Comparison of ENCODE assay signal across 8 cellular contexts in genomic region chr10:110871236-110872084, GRCh38. TPM values are rescaled to one million over a fixed set of nuclear protein-coding genes. Genes with fewer than 3 reads are reported as not detected.
DNase-seq lines count a peak whose midpoint lies in the region; ATAC-seq and TF ChIP-seq lines count a peak whose summit lies in the region.

PDCD4 (plus strand) TSS chr10:110871928; CDS start chr10:110876028, 4,100 bp downstream.

- H3K4me2 ChIP-seq in smooth muscle cell: peak within 1 kb of the TSS; percentile 96

- no peaks in the 10 kb centered on the region for H3K36me3 Mint-ChIP-seq in WTC11

- H3K9ac ChIP-seq in smooth muscle cell (ENCODE audit: low read depth): peak within 1 kb of the TSS; percentile 95

- peak within 1 kb of the TSS; percentile 76 for H3K27ac ChIP-seq in ACC112 (ENCODE audit: low read depth, low read length)
- H3K27ac ChIP-seq in smooth muscle cell (ENCODE audit: low read depth): peak within 1 kb of the TSS; percentile 91

- peaks cover 6% of the 10 kb centered on the region for H3F3A ChIP-seq in smooth muscle cell (ENCODE audit: low read depth)

- ATAC-seq in GM18870 (IDR thresholded peaks at IDR 0.05; ENCODE audit: unreplicated experiment): peak; percentile 73
- peak; percentile 70 for ATAC-seq in HG03139 (IDR thresholded peaks at IDR 0.05; ENCODE audit: unreplicated experiment)
- ATAC-seq in WTC11: peak; percentile 86

- H3K4me3 Mint-ChIP-seq in WTC11: peak within 1 kb of the TSS; percentile 82

- no peaks in the 10 kb centered on the region; the same call in 1 of the 2 replicates for H3K36me3 ChIP-seq in ACC112 (ENCODE audit: insufficient read depth, low read length)
- no peaks in the 10 kb centered on the region for H3K36me3 ChIP-seq in smooth muscle cell (ENCODE audit: low read depth)

- POLR2A ChIA-PET in WTC11 (lab: Charles Lee): interaction anchor here (0.6 to 1.3 kb wide), 15 partner anchors 9 to 566 kb away, joined by 3 to 8 read pairs (median 4); partner anchors contain the start of genes BBIP1 and SHOC2

- H3K4me3 ChIP-seq in ACC112 (ENCODE audit: low read depth, low read length): peak within 1 kb of the TSS; percentile 87
- H3K4me3 ChIP-seq in cardiac fibroblast (replicated peaks in 1 of 2; ENCODE audit: low read depth in 2 of 2, low read length in 2 of 2): peak within 1 kb of the TSS; percentile 82 to 94
- H3K4me3 ChIP-seq in smooth muscle cell: peak within 1 kb of the TSS; percentile 79

- DNase-seq in NCI-H2227 (lab: John Stamatoyannopoulos, UW; ENCODE audit: unreplicated experiment) (peak; percentile 97), WTC11 (ENCODE audit: low spot score) (peak; percentile 100), cardiac fibroblast (ENCODE audit: low read depth in 2 of 2) (peak; percentile 98 to 99), iPS-NIHi11 (ENCODE audit: low spot score) (peak; percentile 96), smooth muscle cell (lab: John Stamatoyannopoulos, UW; ENCODE audit: unreplicated experiment) (peak; percentile 97)

- TF ChIP-seq CTCF in WTC11 (IDR thresholded peaks at IDR 0.05) (no peak), cardiac fibroblast (IDR thresholded peaks at IDR 0.05; ENCODE audit: low read depth, low read length) (no peak), smooth muscle cell (IDR thresholded peaks at IDR 0.05; ENCODE audit: borderline replicate concordance, insufficient read depth, poor library complexity, severe bottlenecking) (no peak)

- H3K79me2 ChIP-seq in ACC112 (ENCODE audit: control insufficient read depth, insufficient read depth, low read length, unreplicated experiment) (peaks cover 32% of the 10 kb centered on the region), smooth muscle cell (ENCODE audit: low read depth) (peaks cover 39% of the 10 kb centered on the region)

- H3K4me1 ChIP-seq in ACC112 (ENCODE audit: control insufficient read depth, insufficient read depth, low read length, unreplicated experiment) (peaks cover 11% of the 10 kb centered on the region), smooth muscle cell (ENCODE audit: low read depth) (peaks cover 27% of the 10 kb centered on the region)

- WGBS in smooth muscle cell (ENCODE audit: low lambda C conversion rate): 5% methylated on average over 45 of the region's 50 CpGs

- H3K27ac Mint-ChIP-seq in WTC11: peak within 1 kb of the TSS; percentile 97

- no peaks in the 10 kb centered on the region for H3K27me3 ChIP-seq in ACC112 (ENCODE audit: insufficient read depth, low read length)
- H3K27me3 ChIP-seq in smooth muscle cell (ENCODE audit: low read depth): no peaks in the 10 kb centered on the region

- no peaks in the 10 kb centered on the region for H3K9me3 ChIP-seq in smooth muscle cell (replicated peaks; ENCODE audit: low read depth)

- peaks cover 33% of the 10 kb centered on the region for H4K20me1 ChIP-seq in smooth muscle cell (ENCODE audit: low read depth)

- no peaks in the 10 kb centered on the region for H3K27me3 Mint-ChIP-seq in WTC11 (ENCODE audit: low read depth)

- CTCF ChIA-PET in WTC11 (lab: Charles Lee): interaction anchor here (0.7 to 1.3 kb wide), 6 partner anchors 13 to 125 kb away, joined by 3 to 8 read pairs (median 3); partner anchors contain the start of genes BBIP1 and SHOC2

- peak within 1 kb of the TSS; percentile 74 for H2AFZ ChIP-seq in ACC112 (ENCODE audit: low read length, unreplicated experiment)
- H2AFZ ChIP-seq in smooth muscle cell (ENCODE audit: low read depth): peak within 1 kb of the TSS; percentile 97

- peaks cover 30% of the 10 kb centered on the region for H3K4me1 Mint-ChIP-seq in WTC11

- no peaks in the 10 kb centered on the region for H3K9me3 Mint-ChIP-seq in WTC11

TF ChIP-seq in WTC11, 78 proteins besides CTCF, POLR2A, EP300 and RAD21 (continues in another document):
- TF ChIP-seq E2F1 (CRISPR knock-in tag; IDR thresholded peaks at IDR 0.05): no peak
- TF ChIP-seq FOXK1 (CRISPR knock-in tag; IDR thresholded peaks at IDR 0.05): no peak; the same call in 1 of the 2 replicates
- no peak for TF ChIP-seq ATF2 (CRISPR knock-in tag; IDR thresholded peaks at IDR 0.05; ENCODE audit: borderline replicate concordance, low read depth)
- peak; percentile 43; the same call in 1 of the 2 replicates for TF ChIP-seq FOXP4 (CRISPR knock-in tag; IDR thresholded peaks at IDR 0.05)
- TF ChIP-seq USF1 (CRISPR knock-in tag; IDR thresholded peaks at IDR 0.05): peak; percentile 31; the same call in 1 of the 2 replicates
- TF ChIP-seq PRDM15 (CRISPR knock-in tag; IDR thresholded peaks at IDR 0.05): peak; percentile 70
- peak; percentile 83; the same call in 1 of the 2 replicates for TF ChIP-seq MAX (CRISPR knock-in tag; IDR thresholded peaks at IDR 0.05)
- TF ChIP-seq NFE2L1 (CRISPR knock-in tag; IDR thresholded peaks at IDR 0.05): peak; percentile 73; the same call in 1 of the 2 replicates
- TF ChIP-seq OVOL2 (CRISPR knock-in tag; IDR thresholded peaks at IDR 0.05; ENCODE audit: borderline replicate concordance): no peak
- 0 out of 2 replicates have a peak, but pooled peaks have one; percentile 35 for TF ChIP-seq TEAD1 (CRISPR knock-in tag; IDR thresholded peaks at IDR 0.05)

RNA-seq across cellular contexts. Expression of gene PDCD4, which starts in this region (rescaled TPM):
- total RNA-seq in WTC11 (2021) (27.0 to 32.9 TPM (median 32.7 TPM) in 3 replicates), smooth muscle cell (67.0 and 73.5 TPM in 2 replicates)
- 124 and 141 TPM in 2 replicates for polyA plus RNA-seq in smooth muscle cell

Comparison
In these comparisons a context has a peak if more than half of its experiments do, and no peak if none do; other contexts are left out.
1. Peak in every context shown above with its lines: DNase-seq, ATAC-seq, H3K4me3 ChIP-seq and H3K27ac ChIP-seq.